34 cellular contexts compared by ENCODE assay signal in genomic region chr6:25815194-25815593, GRCh38. TPM values are rescaled to one million over a fixed set of nuclear protein-coding genes. Genes with fewer than 3 reads are reported as not detected.
"Had no signal": no experiment of that assay in that cellular context is flagged by ENCODE, and none has a peak within 500 bp of the region (broad histone marks: within the 10 kb centered on the region; RNA-seq: fewer than 3 reads in every experiment).

No MANE protein-coding gene starts in this region.

- H3K9me3 Mint-ChIP-seq: stimulated activated naive CD8-positive, alpha-beta T cell treated with anti-CD3 and anti-CD28 coated beads, Interleukin-15, amount 100 ng/mL, for 72 hours; stimulated activated naive CD8-positive, alpha-beta T cell treated with anti-CD3 and anti-CD28 coated beads, Interleukin-15, Interleukin-2, amounts not matched to agents 100 ng/mL and 50 ng/mL, for 24 hours; type B pancreatic cell had no signal

- H3K36me3 Mint-ChIP-seq: stimulated activated effector memory CD8-positive, alpha-beta T cell treated with anti-CD3 and anti-CD28 coated beads, Interleukin-12 subunit alpha, Interleukin-12 subunit beta, amount 100 ng/mL, for 72 hours; stimulated activated memory B cell treated with anti-CD40 and anti-IgM and Interleukin-4, amounts not matched to agents 10 μg/mL and 1 μg/mL and 100 μg/mL, for 72 hours; stimulated activated naive B cell treated with anti-CD40 and anti-IgM and Interleukin-4, amounts not matched to agents 10 μg/mL and 1 μg/mL and 100 μg/mL, for 72 hours; type B pancreatic cell had no signal

- H3K36me3 ChIP-seq: stomach, suprapubic skin, thoracic aorta, thyroid gland, tibial artery, tibial nerve, transverse colon, upper lobe of left lung, upper lobe of right lung, uterus, vagina had no signal

- H3K4me3 Mint-ChIP-seq: stimulated activated effector memory CD8-positive, alpha-beta T cell treated with anti-CD3 and anti-CD28 coated beads, Interleukin-12 subunit alpha, Interleukin-12 subunit beta, amount 100 ng/mL, for 72 hours; stimulated activated memory B cell treated with anti-CD40 and anti-IgM and Interleukin-4, amounts not matched to agents 10 μg/mL and 1 μg/mL and 100 μg/mL, for 72 hours; stimulated activated naive B cell treated with anti-CD40 and anti-IgM and Interleukin-4, amounts not matched to agents 10 μg/mL and 1 μg/mL and 100 μg/mL, for 72 hours; stimulated activated naive CD8-positive, alpha-beta T cell treated with anti-CD3 and anti-CD28 coated beads, Interleukin-15, amount 100 ng/mL, for 72 hours; stimulated activated naive CD8-positive, alpha-beta T cell treated with anti-CD3 and anti-CD28 coated beads, Interleukin-15, Interleukin-2, amounts not matched to agents 100 ng/mL and 50 ng/mL, for 24 hours; type B pancreatic cell had no signal

- H3K4me1 ChIP-seq: stomach, suprapubic skin, testis, thyroid gland, tibial artery, tibial nerve, transverse colon, upper lobe of left lung, upper lobe of right lung, uterus, vagina had no signal

- DNase-seq: stimulated activated CD4-positive, alpha-beta T cell treated with anti-CD3 and anti-CD28 coated beads, Interleukin-2, amount 100 ng/mL, for 48 hours; stimulated activated CD4-positive, alpha-beta T cell treated with anti-CD3 and anti-CD28 coated beads, Interleukin-4, amount 100 ng/mL, for 1 hour; stimulated activated CD4-positive, alpha-beta T cell treated with anti-CD3 and anti-CD28 coated beads, Interleukin-4, amount 100 ng/mL, for 24 hours; stimulated activated CD4-positive, alpha-beta T cell treated with anti-CD3 and anti-CD28 coated beads, Interleukin-4, amount 100 ng/mL, for 4 hours; stimulated activated CD8-positive, alpha-beta memory T cell treated with anti-CD3 and anti-CD28 coated beads, Interleukin-4, amount 100 ng/mL, for 48 hours; stimulated activated naive B cell treated with anti-CD40 and anti-IgM and Interleukin-4, amounts not matched to agents 10 μg/mL and 1 μg/mL and 100 μg/mL, for 72 hours; stimulated activated naive CD4-positive, alpha-beta T cell; stimulated activated naive CD4-positive, alpha-beta T cell treated with Interleukin-2 at 50 U/mL for 16 hours; stimulated activated naive CD8-positive, alpha-beta T cell treated with anti-CD3 and anti-CD28 coated beads, Interleukin-15, amount 100 ng/mL, for 72 hours; stimulated activated naive CD8-positive, alpha-beta T cell treated with anti-CD3 and anti-CD28 coated beads, Interleukin-15, Interleukin-2, amounts not matched to agents 100 U/mL and 50 U/mL, for 24 hours; stomach; substantia nigra; testis; thyroid gland; tibial artery; transverse colon; trophoblast cell; upper lobe of right lung; uterus had no signal

- H3K9me3 ChIP-seq: suprapubic skin, testis, thoracic aorta, thyroid gland, tibial artery, transverse colon, upper lobe of left lung, upper lobe of right lung, uterus, vagina had no signal

- H3K4me3 ChIP-seq: stomach, suprapubic skin, testis, thoracic aorta, thyroid gland, tibial artery, tibial nerve, transverse colon, upper lobe of left lung, upper lobe of right lung, uterus, vagina had no signal

- FAIRE-seq: urothelium cell line had no signal

- H3K4me1 Mint-ChIP-seq: stimulated activated effector memory CD8-positive, alpha-beta T cell treated with anti-CD3 and anti-CD28 coated beads, Interleukin-12 subunit alpha, Interleukin-12 subunit beta, amount 100 ng/mL, for 72 hours; stimulated activated memory B cell treated with anti-CD40 and anti-IgM and Interleukin-4, amounts not matched to agents 10 μg/mL and 1 μg/mL and 100 μg/mL, for 72 hours; stimulated activated naive B cell treated with anti-CD40 and anti-IgM and Interleukin-4, amounts not matched to agents 10 μg/mL and 1 μg/mL and 100 μg/mL, for 72 hours; stimulated activated naive CD8-positive, alpha-beta T cell treated with anti-CD3 and anti-CD28 coated beads, Interleukin-15, amount 100 ng/mL, for 72 hours had no signal

- H3K27ac ChIP-seq: stomach, suprapubic skin, testis, thoracic aorta, thyroid gland, tibial artery, tibial nerve, transverse colon, upper lobe of left lung, upper lobe of right lung, uterus, vagina had no signal

- ATAC-seq: stimulated activated effector memory CD8-positive, alpha-beta T cell treated with anti-CD3 and anti-CD28 coated beads, Interleukin-12 subunit alpha, Interleukin-12 subunit beta, amount 100 ng/mL, for 72 hours; stimulated activated memory B cell treated with anti-CD40 and anti-IgM and Interleukin-4, amounts not matched to agents 10 μg/mL and 1 μg/mL and 100 μg/mL, for 72 hours; stimulated activated naive B cell treated with anti-CD40 and anti-IgM and Interleukin-4, amounts not matched to agents 10 μg/mL and 1 μg/mL and 100 μg/mL, for 72 hours; stimulated activated naive CD8-positive, alpha-beta T cell treated with anti-CD3 and anti-CD28 coated beads, Interleukin-15, amount 100 ng/mL, for 72 hours; stimulated activated naive CD8-positive, alpha-beta T cell treated with anti-CD3 and anti-CD28 coated beads, Interleukin-15, Interleukin-2, amounts not matched to agents 100 U/mL and 50 U/mL, for 24 hours; upper lobe of right lung had no signal

- H3K27me3 ChIP-seq: stomach, suprapubic skin, testis, thyroid gland, tibial artery, tibial nerve, transverse colon, upper lobe of left lung, upper lobe of right lung, uterus, vagina had no signal

- H3K27ac Mint-ChIP-seq: stimulated activated effector memory CD8-positive, alpha-beta T cell treated with anti-CD3 and anti-CD28 coated beads, Interleukin-12 subunit alpha, Interleukin-12 subunit beta, amount 100 ng/mL, for 72 hours; stimulated activated memory B cell treated with anti-CD40 and anti-IgM and Interleukin-4, amounts not matched to agents 10 μg/mL and 1 μg/mL and 100 μg/mL, for 72 hours; stimulated activated naive B cell treated with anti-CD40 and anti-IgM and Interleukin-4, amounts not matched to agents 10 μg/mL and 1 μg/mL and 100 μg/mL, for 72 hours; stimulated activated naive CD8-positive, alpha-beta T cell treated with anti-CD3 and anti-CD28 coated beads, Interleukin-15, amount 100 ng/mL, for 72 hours; stimulated activated naive CD8-positive, alpha-beta T cell treated with anti-CD3 and anti-CD28 coated beads, Interleukin-15, Interleukin-2, amounts not matched to agents 100 ng/mL and 50 ng/mL, for 24 hours; type B pancreatic cell had no signal

RNA-seq across cellular contexts. Expression of gene SLC17A1, which starts 16.7 kb away (rescaled TPM):
- total RNA-seq: stomach, subcutaneous adipose tissue, suprapubic skin, temporal lobe, thoracic aorta, thyroid gland, tibial nerve, transverse colon, upper lobe of left lung, upper lobe of right lung, ureter, urinary bladder, uterus, vagina had no signal
- polyA plus RNA-seq: stomach, thymus, urinary bladder had no signal

RNA-seq across cellular contexts. Expression of gene SLC17A3, which starts 58.8 kb away (rescaled TPM):
- total RNA-seq: stomach, subcutaneous adipose tissue, suprapubic skin, temporal lobe, thyroid gland, tibial nerve, transverse colon, upper lobe of right lung, ureter, urinary bladder, uterus, vagina had no signal
- polyA plus RNA-seq: stomach, urinary bladder had no signal
